Comparison of ENCODE assay signal across 8 cellular contexts in genomic region chr4:98657531-98658286, GRCh38. TPM values are rescaled to one million over a fixed set of nuclear protein-coding genes. Genes with fewer than 3 reads are reported as not detected.
DNase-seq lines count a peak whose midpoint lies in the region; ATAC-seq, FAIRE-seq and TF ChIP-seq lines count a peak whose summit lies in the region.

No MANE protein-coding gene starts in this region.

- H3K9me3 Mint-ChIP-seq in activated naive CD8-positive, alpha-beta T cell treated with anti-CD3 and anti-CD28 coated beads for 36 hours, result no peaks in the 10 kb centered on the region
- peaks cover 14% of the 10 kb centered on the region for H3K9me3 Mint-ChIP-seq in glutamatergic neuron (ENCODE audit: unreplicated experiment)

- FAIRE-seq in RCC 7860 (lab: Jason Lieb, UNC), result peak; percentile 5
- FAIRE-seq in pancreas (lab: Jason Lieb, UNC), result no peak

- whole genome bisulfite sequencing in pancreas, 2 donors, result 1% methylated on average over 46 of the region's 46 CpGs

- peak; percentile 50 for DNase-seq in RCC 7860 (ENCODE audit: low spot score)
- DNase-seq in activated naive CD8-positive, alpha-beta T cell treated with anti-CD3 and anti-CD28 coated beads for 36 hours, result peak; percentile 34
- DNase-seq in glutamatergic neuron, result peak; percentile 69
- DNase-seq in pancreas, result peak in 2 of 6 donors; percentile 25 to 65

- intact Hi-C loops in pancreas (cut with DNase I), result no loop called here

- no peak for TF ChIP-seq CTCF in 22Rv1 (IDR thresholded peaks at IDR 0.05)
- no peak for TF ChIP-seq CTCF in glutamatergic neuron (IDR thresholded peaks at IDR 0.05; ENCODE audit: partially characterized antibody, unreplicated experiment)
- no peak for TF ChIP-seq CTCF in pancreas (IDR thresholded peaks at IDR 0.05)

- peak overlapping the region; percentile 98 for H3K4me3 Mint-ChIP-seq in activated naive CD8-positive, alpha-beta T cell treated with anti-CD3 and anti-CD28 coated beads for 36 hours
- H3K4me3 Mint-ChIP-seq in glutamatergic neuron (ENCODE audit: unreplicated experiment), result peak overlapping the region; percentile 98

- peak overlapping the region; percentile 49 to 68 (median 53) for H3K4me3 ChIP-seq in pancreas

- H3K27ac ChIP-seq in 22Rv1, result peak overlapping the region; percentile 13; the same call in 1 of the 2 replicates
- no peak overlapping the region for H3K27ac ChIP-seq in pancreas

- peaks cover 4% of the 10 kb centered on the region for H3K27me3 Mint-ChIP-seq in activated naive CD8-positive, alpha-beta T cell treated with anti-CD3 and anti-CD28 coated beads for 36 hours
- H3K27me3 Mint-ChIP-seq in glutamatergic neuron (ENCODE audit: unreplicated experiment), result peaks cover 9% of the 10 kb centered on the region

- H3K4me1 Mint-ChIP-seq in activated naive CD8-positive, alpha-beta T cell treated with anti-CD3 and anti-CD28 coated beads for 36 hours, result peaks cover 61% of the 10 kb centered on the region
- peaks cover 30% of the 10 kb centered on the region for H3K4me1 Mint-ChIP-seq in glutamatergic neuron (ENCODE audit: low read depth, unreplicated experiment)

- no peaks in the 10 kb centered on the region for H3K36me3 ChIP-seq in pancreas

- ATAC-seq in GM18511 (IDR thresholded peaks at IDR 0.05; ENCODE audit: unreplicated experiment), result peak; percentile 27
- ATAC-seq in HG03354 (IDR thresholded peaks at IDR 0.05; ENCODE audit: poor library complexity, severe bottlenecking, unreplicated experiment), result peak; percentile 25
- peak in 3 of 4 donors; percentile 10 to 18 (median 14) for ATAC-seq in pancreas
- no peak for ATAC-seq in GM21576 (IDR thresholded peaks at IDR 0.05; ENCODE audit: unreplicated experiment)

- no peaks in the 10 kb centered on the region for H3K9me3 ChIP-seq in pancreas

- H3K4me1 ChIP-seq in pancreas, result peaks cover 10 to 11% (median 10%) of the 10 kb centered on the region in 3 donors

- peaks cover 20% of the 10 kb centered on the region for H3K36me3 Mint-ChIP-seq in activated naive CD8-positive, alpha-beta T cell treated with anti-CD3 and anti-CD28 coated beads for 36 hours
- no peaks in the 10 kb centered on the region for H3K36me3 Mint-ChIP-seq in glutamatergic neuron (ENCODE audit: unreplicated experiment)

- peak overlapping the region; percentile 62 for H3K27ac Mint-ChIP-seq in activated naive CD8-positive, alpha-beta T cell treated with anti-CD3 and anti-CD28 coated beads for 36 hours
- peak overlapping the region; percentile 86 for H3K27ac Mint-ChIP-seq in glutamatergic neuron (ENCODE audit: unreplicated experiment)

- H3K27me3 ChIP-seq in pancreas, result no peaks in the 10 kb centered on the region

RNA-seq across cellular contexts. Expression of gene TSPAN5, which starts 0.7 kb away (rescaled TPM):
- total RNA-seq in activated naive CD8-positive, alpha-beta T cell treated with anti-CD3 and anti-CD28 coated beads for 36 hours, result 10 to 100 TPM; 12.3 to 13.7 TPM
- total RNA-seq in glutamatergic neuron (ENCODE audit: unreplicated experiment), result 40.5 TPM
- total RNA-seq in pancreas, result 1 to 10 TPM in 4 of 6 donors, under 1 TPM in 2; 0.23 to 2.6 (median 1.5) TPM
- polyA plus RNA-seq in pancreas, result 1 to 10 TPM in 1 of 2 donors, under 1 TPM in 1; 0.99 to 1.1 TPM
